ENCODE assay signal across 20 cellular contexts in the genomic region with DNA sequence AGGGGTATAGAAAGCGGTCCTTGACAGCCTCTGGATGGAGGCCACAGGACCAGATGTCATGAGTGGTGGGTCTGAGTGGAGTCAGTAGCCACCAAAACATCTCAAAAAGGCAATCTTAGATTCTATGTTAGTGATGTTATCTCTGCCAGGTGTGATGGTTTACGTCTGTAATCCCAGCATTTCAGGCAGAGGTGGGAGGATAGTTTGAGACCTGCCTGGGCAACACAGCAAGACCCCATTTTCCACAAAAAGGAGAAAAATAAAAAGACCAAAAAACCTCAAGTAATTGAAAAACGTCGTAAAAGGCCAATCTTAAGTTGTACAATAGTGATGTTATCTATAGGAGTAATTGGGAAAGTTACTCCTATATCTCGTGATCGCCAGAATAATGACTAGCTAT. TPM values are rescaled to one million over a fixed set of nuclear protein-coding genes. Genes with fewer than 3 reads are reported as not detected.
A peak's percentile ranks its signal among the peaks of the same experiment; 100 is the strongest.
DNase-seq lines count a peak whose midpoint lies in the region; ATAC-seq and TF ChIP-seq lines count a peak whose summit lies in the region.
"Had no signal": no experiment of that assay in that cellular context is flagged by ENCODE, and none has a peak within 500 bp of the region (broad histone marks: within the 10 kb centered on the region; RNA-seq: fewer than 3 reads in every experiment).

No MANE protein-coding gene starts in this region.

- no peak overlapping the region for H2AFZ ChIP-seq in neural progenitor cell (replicated peaks)

- peak overlapping the region; percentile 6 for H3K27ac Mint-ChIP-seq in activated CD4-positive, alpha-beta T cell treated with anti-CD3 and anti-CD28 coated beads for 36 hours
- H3K27ac Mint-ChIP-seq in effector memory CD8-positive, alpha-beta T cell = peak overlapping the region; percentile 9 to 26
- peak overlapping the region; percentile 48 for H3K27ac Mint-ChIP-seq in neural progenitor cell

- H3K4me2 ChIP-seq in neural progenitor cell = no peak overlapping the region
- H3K4me2 ChIP-seq: A549 had no signal

- H3K9me3 Mint-ChIP-seq in activated CD4-positive, alpha-beta T cell treated with anti-CD3 and anti-CD28 coated beads for 36 hours (ENCODE audit: low read depth) = no peaks in the 10 kb centered on the region
- H3K9me3 Mint-ChIP-seq in effector memory CD8-positive, alpha-beta T cell = no peaks in the 10 kb centered on the region
- no peaks in the 10 kb centered on the region for H3K9me3 Mint-ChIP-seq in neural progenitor cell
- H3K9me3 Mint-ChIP-seq: CD4-positive, alpha-beta memory T cell had no signal

- H3K79me2 ChIP-seq in neural progenitor cell (ENCODE audit: low read depth) = peaks cover 10% of the 10 kb centered on the region

- peaks cover 3% of the 10 kb centered on the region for H3K4me1 ChIP-seq in neural progenitor cell

- TF ChIP-seq CTCF in neural progenitor cell (IDR thresholded peaks at IDR 0.05) = no peak

- no peaks in the 10 kb centered on the region for H3K9me3 ChIP-seq in neural progenitor cell (ENCODE audit: low read depth)
- H3K9me3 ChIP-seq: A549 had no signal

- H3K27me3 Mint-ChIP-seq in activated CD4-positive, alpha-beta T cell treated with anti-CD3 and anti-CD28 coated beads for 36 hours = no peaks in the 10 kb centered on the region
- H3K27me3 Mint-ChIP-seq in effector memory CD8-positive, alpha-beta T cell = no peaks in the 10 kb centered on the region
- H3K27me3 Mint-ChIP-seq in neural progenitor cell (ENCODE audit: insufficient read depth, low read depth) = peaks cover 6% of the 10 kb centered on the region
- H3K27me3 Mint-ChIP-seq: CD4-positive, alpha-beta memory T cell had no signal

- peaks cover 17% of the 10 kb centered on the region for H3K4me1 Mint-ChIP-seq in activated CD4-positive, alpha-beta T cell treated with anti-CD3 and anti-CD28 coated beads for 36 hours
- peaks cover 11 to 13% of the 10 kb centered on the region in 2 donors for H3K4me1 Mint-ChIP-seq in effector memory CD8-positive, alpha-beta T cell (ENCODE audit: low read depth in 2 of 2)
- H3K4me1 Mint-ChIP-seq in neural progenitor cell = peaks cover 17% of the 10 kb centered on the region

- peaks cover 6% of the 10 kb centered on the region for H3K36me3 Mint-ChIP-seq in activated CD4-positive, alpha-beta T cell treated with anti-CD3 and anti-CD28 coated beads for 36 hours (ENCODE audit: low read depth)
- peaks cover 16% of the 10 kb centered on the region for H3K36me3 Mint-ChIP-seq in effector memory CD8-positive, alpha-beta T cell (ENCODE audit: insufficient read depth)
- H3K36me3 Mint-ChIP-seq in neural progenitor cell = no peaks in the 10 kb centered on the region

- no peaks in the 10 kb centered on the region for H3K27me3 ChIP-seq in neural progenitor cell

- intact Hi-C loops in activated CD4-positive, alpha-beta T cell treated with anti-CD3 and anti-CD28 coated beads for 36 hours (cut with DNase I, micrococcal nuclease) = no loop called here

- H3K36me3 ChIP-seq in neural progenitor cell = no peaks in the 10 kb centered on the region

- POLR2A ChIA-PET in activated CD4-positive, alpha-beta T cell treated with anti-CD3 and anti-CD28 coated beads for 36 hours (lab: Charles Lee) = no interaction called here

- H3K4me3 ChIP-seq in neural progenitor cell = no peak overlapping the region
- H3K4me3 ChIP-seq: A549 had no signal

- no peak overlapping the region for H3K9ac ChIP-seq in neural progenitor cell

- H3K27ac ChIP-seq in neural progenitor cell = no peak overlapping the region
- H3K27ac ChIP-seq: 22Rv1, A549, C4-2B had no signal

- no peaks in the 10 kb centered on the region for H4K20me1 ChIP-seq in neural progenitor cell (ENCODE audit: low read depth)

- H3K4me3 Mint-ChIP-seq in activated CD4-positive, alpha-beta T cell treated with anti-CD3 and anti-CD28 coated beads for 36 hours = no peak overlapping the region
- no peak overlapping the region for H3K4me3 Mint-ChIP-seq in effector memory CD8-positive, alpha-beta T cell
- no peak overlapping the region for H3K4me3 Mint-ChIP-seq in neural progenitor cell
- H3K4me3 Mint-ChIP-seq: CD4-positive, alpha-beta memory T cell had no signal

- no peak for DNase-seq in activated CD4-positive, alpha-beta T cell treated with anti-CD3 and anti-CD28 coated beads for 36 hours
- DNase-seq in activated CD4-positive, alpha-beta T cell treated with anti-CD3 and anti-CD28 coated beads for 48 hours = no peak
- DNase-seq in effector memory CD8-positive, alpha-beta T cell = no peak
- DNase-seq in neural progenitor cell (ENCODE audit: low spot score) (no peak), NOMO-1 (lab: John Stamatoyannopoulos, UW; ENCODE audit: unreplicated experiment in 2 of 2) (no peak)
- no peak for DNase-seq in stimulated activated CD4-positive, alpha-beta T cell treated with anti-CD3 and anti-CD28 coated beads, Interleukin-1b, Interleukin-23, amount 100 ng/mL, for 48 hours
- DNase-seq: AML-193; CD4-positive, alpha-beta memory T cell; DMS153; DMS79; GDM1; GOT3; H7 had no signal

- no peak for ATAC-seq in activated CD4-positive, alpha-beta T cell treated with anti-CD3 and anti-CD28 coated beads for 36 hours
- no peak for ATAC-seq in effector memory CD8-positive, alpha-beta T cell (replicated peaks)
- no peak for ATAC-seq in HG03565 (IDR thresholded peaks at IDR 0.05; ENCODE audit: unreplicated experiment)
- ATAC-seq: A549, HCT116 had no signal

- CTCF ChIA-PET in activated CD4-positive, alpha-beta T cell treated with anti-CD3 and anti-CD28 coated beads for 36 hours (lab: Charles Lee) = no interaction called here

- H3F3A ChIP-seq in neural progenitor cell (ENCODE audit: low read depth) = peaks cover 14% of the 10 kb centered on the region

RNA-seq across cellular contexts. Expression of gene MTCH2, which starts 3.7 kb away (rescaled TPM):
- 100 to 1,000 TPM in 1 of 2 experiments, 10 to 100 TPM in 1; 94.8 to 138 TPM for total RNA-seq in activated CD4-positive, alpha-beta T cell treated with anti-CD3 and anti-CD28 coated beads for 36 hours
- 83.6 and 93.2 TPM in 2 replicates for total RNA-seq in neural progenitor cell (ENCODE audit: low replicate concordance)

RNA-seq across cellular contexts. Expression of gene C1QTNF4, which starts 51.8 kb away (rescaled TPM):
- total RNA-seq in activated CD4-positive, alpha-beta T cell treated with anti-CD3 and anti-CD28 coated beads for 36 hours = under 1 TPM in 1 of 2 experiments, not detected in 1; 0.14 TPM
- total RNA-seq in neural progenitor cell (ENCODE audit: low replicate concordance) = 0.39 and 9.7 TPM in 2 replicates
- total RNA-seq: Daoy, HT-29 had no signal

RNA-seq across cellular contexts. Expression of gene FAM180B, which starts 59.5 kb away (rescaled TPM):
- total RNA-seq in activated CD4-positive, alpha-beta T cell treated with anti-CD3 and anti-CD28 coated beads for 36 hours = under 1 TPM in 1 of 2 experiments, not detected in 1; 0.11 TPM
- not detected in 2 replicates for total RNA-seq in neural progenitor cell (ENCODE audit: low replicate concordance)
- total RNA-seq: Daoy, H7, HT-29 had no signal
